In genomic region chr10:86169506-86170254, GRCh38 we compare ENCODE assay signal across 13 cellular contexts.
"Had no signal": no experiment of that assay in that cellular context is flagged by ENCODE, and none has a peak within 500 bp of the region (broad histone marks: within the 10 kb centered on the region; RNA-seq: fewer than 3 reads in every experiment).

No MANE protein-coding gene starts in this region.

- H3K4me3 Mint-ChIP-seq: activated naive CD4-positive, alpha-beta T cell treated with anti-CD3 and anti-CD28 coated beads, Interleukin-2, amount 50 U/mL, for 24 hours; brain; central memory CD8-positive, alpha-beta T cell; stimulated activated naive CD8-positive, alpha-beta T cell treated with anti-CD3 and anti-CD28 coated beads, Interleukin-15, Interleukin-2, amounts not matched to agents 100 ng/mL and 50 ng/mL, for 24 hours; T-helper 2 cell treated with Interferon-gamma antibody and Interleukin-4, amounts not matched to agents 5 μg/mL and 100 μg/mL, for 36 hours had no signal

- H3K9me3 Mint-ChIP-seq: activated naive CD4-positive, alpha-beta T cell treated with anti-CD3 and anti-CD28 coated beads, Interleukin-2, amount 50 U/mL, for 24 hours; activated T-helper 2 cell treated with anti-CD3 and anti-CD28 coated beads, Interferon-gamma antibody, Interleukin-2, Interleukin-4, amounts not matched to agents 10 μg/mL and 5 μg/mL and 100 μg/mL, durations not matched to agents 14 hours and 24 hours and 36 hours; brain; central memory CD8-positive, alpha-beta T cell; naive B cell; stimulated activated naive CD8-positive, alpha-beta T cell treated with anti-CD3 and anti-CD28 coated beads, Interleukin-15, Interleukin-2, amounts not matched to agents 100 ng/mL and 50 ng/mL, for 24 hours; T-helper 2 cell treated with Interferon-gamma antibody and Interleukin-4, amounts not matched to agents 5 μg/mL and 100 μg/mL, for 36 hours had no signal

- DNase-seq: activated T-cell treated with anti-CD3 and anti-CD28 coated beads for 4 hours, amygdala, islet precursor cell, mammary epithelial cell, naive B cell, SW 1271 had no signal

- ATAC-seq: activated CD4-positive, CD25-positive, alpha-beta regulatory T cell treated with anti-CD3 and anti-CD28 coated beads, Interleukin-2, amount 50 U/mL, for 24 hours had no signal

- H3K36me3 Mint-ChIP-seq: activated naive CD4-positive, alpha-beta T cell treated with anti-CD3 and anti-CD28 coated beads, Interleukin-2, amount 50 U/mL, for 24 hours; brain; naive B cell had no signal

- H3K27ac Mint-ChIP-seq: activated naive CD4-positive, alpha-beta T cell treated with anti-CD3 and anti-CD28 coated beads, Interleukin-2, amount 50 U/mL, for 24 hours; activated T-helper 2 cell treated with anti-CD3 and anti-CD28 coated beads, Interferon-gamma antibody, Interleukin-2, Interleukin-4, amounts not matched to agents 10 μg/mL and 5 μg/mL and 100 μg/mL, durations not matched to agents 14 hours and 24 hours and 36 hours; stimulated activated naive CD8-positive, alpha-beta T cell treated with anti-CD3 and anti-CD28 coated beads, Interleukin-15, Interleukin-2, amounts not matched to agents 100 ng/mL and 50 ng/mL, for 24 hours; T-helper 2 cell treated with Interferon-gamma antibody and Interleukin-4, amounts not matched to agents 5 μg/mL and 100 μg/mL, for 36 hours had no signal

- H3K4me1 Mint-ChIP-seq: activated naive CD4-positive, alpha-beta T cell treated with anti-CD3 and anti-CD28 coated beads, Interleukin-2, amount 50 U/mL, for 24 hours; brain; central memory CD8-positive, alpha-beta T cell had no signal

- H3K27me3 Mint-ChIP-seq: activated naive CD4-positive, alpha-beta T cell treated with anti-CD3 and anti-CD28 coated beads, Interleukin-2, amount 50 U/mL, for 24 hours; brain; central memory CD8-positive, alpha-beta T cell; stimulated activated naive CD8-positive, alpha-beta T cell treated with anti-CD3 and anti-CD28 coated beads, Interleukin-15, Interleukin-2, amounts not matched to agents 100 ng/mL and 50 ng/mL, for 24 hours had no signal
